Comparison of ENCODE assay signal across 19 cellular contexts in genomic region chr3:167723872-167724271, GRCh38.
"Had no signal": no experiment of that assay in that cellular context is flagged by ENCODE, and none has a peak within 500 bp of the region (broad histone marks: within the 10 kb centered on the region; RNA-seq: fewer than 3 reads in every experiment).

No MANE protein-coding gene starts in this region.

- DNase-seq: activated CD4-positive, alpha-beta T cell treated with anti-CD3 and anti-CD28 coated beads for 4 hours; activated CD8-positive, alpha-beta T cell treated with anti-CD3 and anti-CD28 coated beads for 36 hours; activated gamma-delta T cell; activated T-cell treated with anti-CD3 and anti-CD28 coated beads, Interleukin-2, amount 50 U/mL, for 48 hours; amniotic stem cell; central memory CD4-positive, alpha-beta T cell; head of caudate nucleus; left colon; lower lobe of right lung; naive B cell; posterior cingulate gyrus; retina; stimulated activated CD4-positive, alpha-beta T cell treated with anti-CD3 and anti-CD28 coated beads, Interleukin-12 subunit alpha, Interleukin-12 subunit beta, amount 100 ng/mL, for 4 hours; stimulated activated CD4-positive, alpha-beta T cell treated with anti-CD3 and anti-CD28 coated beads, Interleukin-2, amount 100 ng/mL, for 24 hours; T-helper 9 cell had no signal

- H3K9me3 ChIP-seq: lower lobe of right lung had no signal

- H3K9me3 Mint-ChIP-seq: naive B cell had no signal

- H3K27ac ChIP-seq: coronary artery, epithelial cell of prostate, lower lobe of right lung had no signal

- H3K27me3 Mint-ChIP-seq: activated CD8-positive, alpha-beta T cell treated with anti-CD3 and anti-CD28 coated beads for 36 hours; activated naive CD8-positive, alpha-beta T cell; naive B cell had no signal

- H3K4me3 Mint-ChIP-seq: activated CD8-positive, alpha-beta T cell treated with anti-CD3 and anti-CD28 coated beads for 36 hours; activated naive CD8-positive, alpha-beta T cell; naive B cell had no signal

- FAIRE-seq: frontal cortex had no signal

- H3K4me3 ChIP-seq: coronary artery, lower lobe of right lung had no signal

- ATAC-seq: activated CD8-positive, alpha-beta T cell treated with anti-CD3 and anti-CD28 coated beads for 36 hours; left colon; lower lobe of right lung had no signal

- H3K27ac Mint-ChIP-seq: activated CD8-positive, alpha-beta T cell treated with anti-CD3 and anti-CD28 coated beads for 36 hours; activated naive CD8-positive, alpha-beta T cell had no signal
